ENCODE assay signal across 1 cellular context in the genomic region with DNA sequence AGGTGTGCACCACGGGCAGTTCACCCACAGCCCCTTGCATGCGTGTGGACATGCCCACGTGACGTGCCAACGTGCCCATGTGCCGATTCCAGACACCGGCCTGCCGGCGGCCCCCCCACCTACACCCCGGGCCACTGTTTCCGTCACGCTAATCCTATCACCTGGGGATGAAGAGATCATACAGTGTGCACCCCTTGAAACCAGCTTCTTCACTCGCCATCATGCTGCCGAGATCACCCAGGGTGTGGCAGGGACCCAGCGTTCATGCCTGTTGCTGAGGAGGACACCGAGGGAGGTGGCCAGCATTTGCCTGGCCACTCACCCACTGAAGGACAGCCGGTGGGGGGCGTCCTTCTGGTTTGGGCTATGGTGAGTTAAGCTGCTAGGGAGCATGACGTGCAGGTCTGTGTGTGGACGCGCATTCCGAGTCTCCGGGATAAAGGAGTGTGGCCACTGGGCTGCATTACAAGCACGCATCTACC.
TF ChIP-seq lines count a peak whose summit lies in the region.

No MANE protein-coding gene starts in this region.

TF ChIP-seq in SK-N-SH, 30 proteins besides CTCF, POLR2A, EP300 and RAD21:
- TF ChIP-seq NFIC (IDR thresholded peaks at IDR 0.05; ENCODE audit: borderline replicate concordance) (no peak), CHD2 (IDR thresholded peaks at IDR 0.05; ENCODE audit: low read length, partially characterized antibody) (no peak), MXI1 (IDR thresholded peaks at IDR 0.05; ENCODE audit: low read depth, low read length) (no peak), JUND (IDR thresholded peaks at IDR 0.05) (no peak), FOXM1 (IDR thresholded peaks at IDR 0.05; ENCODE audit: low read depth) (no peak), MAX (IDR thresholded peaks at IDR 0.05; ENCODE audit: low read depth) (no peak), RXRA (IDR thresholded peaks at IDR 0.05; ENCODE audit: borderline replicate concordance, low read depth) (no peak), YY1 (IDR thresholded peaks at IDR 0.05; ENCODE audit: low read depth) (no peak), FOXJ3 (CRISPR knock-in tag; IDR thresholded peaks at IDR 0.05) (no peak), TCF12 (IDR thresholded peaks at IDR 0.05) (no peak), EZH2phosphoT487 (IDR thresholded peaks at IDR 0.05; ENCODE audit: borderline replicate concordance, low read depth) (no peak)
- TF ChIP-seq, protein P1, sequence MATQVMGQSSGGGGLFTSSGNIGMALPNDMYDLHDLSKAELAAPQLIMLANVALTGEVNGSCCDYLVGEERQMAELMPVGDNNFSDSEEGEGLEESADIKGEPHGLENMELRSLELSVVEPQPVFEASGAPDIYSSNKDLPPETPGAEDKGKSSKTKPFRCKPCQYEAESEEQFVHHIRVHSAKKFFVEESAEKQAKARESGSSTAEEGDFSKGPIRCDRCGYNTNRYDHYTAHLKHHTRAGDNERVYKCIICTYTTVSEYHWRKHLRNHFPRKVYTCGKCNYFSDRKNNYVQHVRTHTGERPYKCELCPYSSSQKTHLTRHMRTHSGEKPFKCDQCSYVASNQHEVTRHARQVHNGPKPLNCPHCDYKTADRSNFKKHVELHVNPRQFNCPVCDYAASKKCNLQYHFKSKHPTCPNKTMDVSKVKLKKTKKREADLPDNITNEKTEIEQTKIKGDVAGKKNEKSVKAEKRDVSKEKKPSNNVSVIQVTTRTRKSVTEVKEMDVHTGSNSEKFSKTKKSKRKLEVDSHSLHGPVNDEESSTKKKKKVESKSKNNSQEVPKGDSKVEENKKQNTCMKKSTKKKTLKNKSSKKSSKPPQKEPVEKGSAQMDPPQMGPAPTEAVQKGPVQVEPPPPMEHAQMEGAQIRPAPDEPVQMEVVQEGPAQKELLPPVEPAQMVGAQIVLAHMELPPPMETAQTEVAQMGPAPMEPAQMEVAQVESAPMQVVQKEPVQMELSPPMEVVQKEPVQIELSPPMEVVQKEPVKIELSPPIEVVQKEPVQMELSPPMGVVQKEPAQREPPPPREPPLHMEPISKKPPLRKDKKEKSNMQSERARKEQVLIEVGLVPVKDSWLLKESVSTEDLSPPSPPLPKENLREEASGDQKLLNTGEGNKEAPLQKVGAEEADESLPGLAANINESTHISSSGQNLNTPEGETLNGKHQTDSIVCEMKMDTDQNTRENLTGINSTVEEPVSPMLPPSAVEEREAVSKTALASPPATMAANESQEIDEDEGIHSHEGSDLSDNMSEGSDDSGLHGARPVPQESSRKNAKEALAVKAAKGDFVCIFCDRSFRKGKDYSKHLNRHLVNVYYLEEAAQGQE (IDR thresholded peaks at IDR 0.05; ENCODE audit: low read depth, low read length), result no peak
